In the genomic region with DNA sequence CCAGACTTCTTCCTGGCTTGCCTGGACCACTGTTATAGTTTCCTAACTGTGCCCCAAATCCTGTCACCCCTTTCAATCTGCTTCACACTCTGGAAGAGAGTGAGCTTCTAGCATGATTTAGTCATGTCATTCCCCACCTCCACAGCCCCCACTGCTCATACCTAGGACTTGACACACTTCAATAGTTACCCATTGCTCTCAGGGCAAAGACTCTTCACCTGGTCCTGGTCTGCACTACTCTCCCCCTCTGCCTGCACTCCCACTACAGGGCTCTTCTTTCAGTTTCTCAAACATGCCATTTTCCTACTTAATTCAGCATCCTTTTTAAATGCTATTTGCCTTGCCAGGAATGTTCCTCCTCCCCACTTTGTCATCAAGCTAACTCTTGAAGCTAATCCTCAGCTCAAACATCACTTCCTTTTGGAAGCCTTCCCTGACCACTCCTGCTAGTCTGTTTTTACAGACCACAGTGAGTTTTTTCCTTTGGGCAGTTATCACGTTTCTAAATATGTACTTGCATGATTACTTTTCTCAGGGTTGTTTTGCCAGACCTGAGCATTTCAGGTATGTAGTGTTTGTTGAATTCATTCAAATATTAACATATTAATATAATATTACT, we compare ENCODE assay signal across 19 cellular contexts.
"Had no signal": no experiment of that assay in that cellular context is flagged by ENCODE, and none has a peak within 500 bp of the region (broad histone marks: within the 10 kb centered on the region; RNA-seq: fewer than 3 reads in every experiment).

No MANE protein-coding gene starts in this region.

- DNase-seq: activated CD4-positive, alpha-beta T cell treated with anti-CD3 and anti-CD28 coated beads for 1 hour; activated CD4-positive, alpha-beta T cell treated with anti-CD3 and anti-CD28 coated beads, Interleukin-2, amount 50 U/mL, for 48 hours; activated naive CD4-positive, alpha-beta T cell treated with anti-CD3 and anti-CD28 coated beads, Interleukin-2, amount 10 ng/mL, durations not matched to agents 7 days and 5 days; central memory CD4-positive, alpha-beta T cell; colonic mucosa; effector CD4-positive, alpha-beta T cell; hypothalamus; naive thymus-derived CD8-positive, alpha-beta T cell; posterior cingulate gyrus; retina; SK-N-SH; stimulated activated CD4-positive, alpha-beta T cell treated with anti-CD3 and anti-CD28 coated beads, Interleukin-15, amount 100 ng/mL, for 24 hours; stimulated activated CD4-positive, alpha-beta T cell treated with anti-CD3 and anti-CD28 coated beads, Interleukin-4, amount 100 ng/mL, for 1 hour; stimulated activated naive B cell treated with anti-CD40 and anti-IgM and Interleukin-4, amounts not matched to agents 10 μg/mL and 1 μg/mL and 100 μg/mL, for 72 hours; T-cell; T-helper 9 cell; tibial artery had no signal

- H3K4me1 ChIP-seq: tibial artery, vagina had no signal

- H3K9me3 Mint-ChIP-seq: activated naive CD4-positive, alpha-beta T cell treated with anti-CD3 and anti-CD28 coated beads, Interleukin-2, amount 10 ng/mL, durations not matched to agents 7 days and 5 days; activated T-helper 2 cell treated with anti-CD3 and anti-CD28 coated beads, Interferon-gamma antibody, Interleukin-2, Interleukin-4, amounts not matched to agents 10 μg/mL and 5 μg/mL and 100 μg/mL, durations not matched to agents 14 hours and 24 hours and 36 hours; naive thymus-derived CD8-positive, alpha-beta T cell; stimulated activated naive B cell treated with anti-CD40 and anti-IgM and Interleukin-4, amounts not matched to agents 10 μg/mL and 1 μg/mL and 100 μg/mL, for 72 hours; T-cell had no signal

- H3K4me2 ChIP-seq: SK-N-SH had no signal

- H3K27ac Mint-ChIP-seq: activated naive CD4-positive, alpha-beta T cell treated with anti-CD3 and anti-CD28 coated beads, Interleukin-2, amount 10 ng/mL, durations not matched to agents 7 days and 5 days; activated T-helper 2 cell treated with anti-CD3 and anti-CD28 coated beads, Interferon-gamma antibody, Interleukin-2, Interleukin-4, amounts not matched to agents 10 μg/mL and 5 μg/mL and 100 μg/mL, durations not matched to agents 14 hours and 24 hours and 36 hours; stimulated activated naive B cell treated with anti-CD40 and anti-IgM and Interleukin-4, amounts not matched to agents 10 μg/mL and 1 μg/mL and 100 μg/mL, for 72 hours; T-cell had no signal

- H3K9me2 ChIP-seq: SK-N-SH had no signal

- H3K9me3 ChIP-seq: colonic mucosa, SK-N-SH, tibial artery, vagina had no signal

- H3K36me3 Mint-ChIP-seq: activated naive CD4-positive, alpha-beta T cell treated with anti-CD3 and anti-CD28 coated beads, Interleukin-2, amount 10 ng/mL, durations not matched to agents 7 days and 5 days had no signal

- ATAC-seq: naive thymus-derived CD8-positive, alpha-beta T cell; stimulated activated naive B cell treated with anti-CD40 and anti-IgM and Interleukin-4, amounts not matched to agents 10 μg/mL and 1 μg/mL and 100 μg/mL, for 72 hours; T-cell had no signal

- H3K4me3 ChIP-seq: colonic mucosa, tibial artery, vagina had no signal

- H3K4me3 Mint-ChIP-seq: activated naive CD4-positive, alpha-beta T cell treated with anti-CD3 and anti-CD28 coated beads, Interleukin-2, amount 10 ng/mL, durations not matched to agents 7 days and 5 days; naive thymus-derived CD8-positive, alpha-beta T cell; stimulated activated naive B cell treated with anti-CD40 and anti-IgM and Interleukin-4, amounts not matched to agents 10 μg/mL and 1 μg/mL and 100 μg/mL, for 72 hours; T-cell had no signal

- H3K36me3 ChIP-seq: colonic mucosa, tibial artery, vagina had no signal

- H3K27me3 Mint-ChIP-seq: activated naive CD4-positive, alpha-beta T cell treated with anti-CD3 and anti-CD28 coated beads, Interleukin-2, amount 10 ng/mL, durations not matched to agents 7 days and 5 days; naive thymus-derived CD8-positive, alpha-beta T cell had no signal

- H3K27ac ChIP-seq: colonic mucosa, tibial artery, vagina had no signal

- H3K27me3 ChIP-seq: colonic mucosa, vagina had no signal
